ENCODE assay signal across 8 cellular contexts in genomic region chr12:132190012-132190755, GRCh38. TPM values are rescaled to one million over a fixed set of nuclear protein-coding genes. Genes with fewer than 3 reads are reported as not detected.
DNase-seq lines count a peak whose midpoint lies in the region; ATAC-seq, FAIRE-seq and TF ChIP-seq lines count a peak whose summit lies in the region.

No MANE protein-coding gene starts in this region.

- no peak for TF ChIP-seq POLR2A in GM12892 (IDR thresholded peaks at IDR 0.05; ENCODE audit: low read depth, low read length)

- peak; percentile 17 for ATAC-seq in HG03139 (IDR thresholded peaks at IDR 0.05; ENCODE audit: unreplicated experiment)
- ATAC-seq in thoracic aorta (ENCODE audit: insufficient number of reproducible peaks, low FRiP score, low read depth): peak; percentile 22

- peaks cover 7% of the 10 kb centered on the region in 2 donors for H3K4me1 ChIP-seq in ascending aorta
- peaks cover 6 to 10% of the 10 kb centered on the region in 2 donors for H3K4me1 ChIP-seq in thoracic aorta (ENCODE audit: control insufficient read depth in 1 of 2, low read depth in 2 of 2)

- H3K9me3 ChIP-seq in ascending aorta: peaks cover 17 to 23% of the 10 kb centered on the region in 2 donors
- H3K9me3 ChIP-seq in thoracic aorta: peaks cover 3% of the 10 kb centered on the region

- peaks cover 3% of the 10 kb centered on the region for H3K36me3 Mint-ChIP-seq in activated T-cell treated with anti-CD3 and anti-CD28 coated beads, Interleukin-2, amount 50 U/mL, for 24 hours (ENCODE audit: low read depth)

- TF ChIP-seq CTCF in ascending aorta (IDR thresholded peaks at IDR 0.05): no peak
- TF ChIP-seq CTCF in kidney epithelial cell (IDR thresholded peaks at IDR 0.05; ENCODE audit: insufficient read depth, low read length, poor library complexity, severe bottlenecking): no peak
- no peak for TF ChIP-seq CTCF in thoracic aorta (IDR thresholded peaks at IDR 0.05)

- peak overlapping the region; percentile 54 to 73 for H3K4me3 ChIP-seq in ascending aorta
- peak overlapping the region; percentile 34 for H3K4me3 ChIP-seq in kidney epithelial cell (ENCODE audit: low read depth, low read length)
- H3K4me3 ChIP-seq in thoracic aorta: peak overlapping the region; percentile 91

- intact Hi-C loops in ascending aorta (cut with DNase I): loop anchor here (5.0 kb wide), 1 partner anchor 297 kb away; no protein-coding TSS in a partner anchor

- DNase-seq in activated T-cell treated with anti-CD3 and anti-CD28 coated beads, Interleukin-2, amount 50 U/mL, for 24 hours: no peak
- DNase-seq in activated T-cell treated with anti-CD3 and anti-CD28 coated beads for 4 hours (no peak), ascending aorta (ENCODE audit: low spot score in 2 of 2) (no peak), kidney epithelial cell (ENCODE audit: low read depth) (no peak), thoracic aorta (ENCODE audit: low spot score) (no peak), NCI-H2081 (lab: John Stamatoyannopoulos, UW) (no peak), GM12892 (ENCODE audit: insufficient read length) (no peak)

- H3K4me1 Mint-ChIP-seq in activated T-cell treated with anti-CD3 and anti-CD28 coated beads, Interleukin-2, amount 50 U/mL, for 24 hours (ENCODE audit: low read depth): peaks cover 43% of the 10 kb centered on the region

- no peak for FAIRE-seq in GM12892 (lab: Jason Lieb, UNC)

- no peaks in the 10 kb centered on the region for H3K27me3 Mint-ChIP-seq in activated T-cell treated with anti-CD3 and anti-CD28 coated beads, Interleukin-2, amount 50 U/mL, for 24 hours

- peaks cover 10% of the 10 kb centered on the region for H3K9me3 Mint-ChIP-seq in activated T-cell treated with anti-CD3 and anti-CD28 coated beads, Interleukin-2, amount 50 U/mL, for 24 hours

- peak overlapping the region; percentile 77 for H3K4me3 Mint-ChIP-seq in activated T-cell treated with anti-CD3 and anti-CD28 coated beads, Interleukin-2, amount 50 U/mL, for 24 hours

- H3K36me3 ChIP-seq in ascending aorta: no peaks in the 10 kb centered on the region
- H3K36me3 ChIP-seq in kidney epithelial cell (ENCODE audit: control insufficient read depth, insufficient read depth, low read length): no peaks in the 10 kb centered on the region
- H3K36me3 ChIP-seq in thoracic aorta: no peaks in the 10 kb centered on the region

- peak overlapping the region; percentile 87 for H3K27ac Mint-ChIP-seq in activated T-cell treated with anti-CD3 and anti-CD28 coated beads, Interleukin-2, amount 50 U/mL, for 24 hours

- H3K27me3 ChIP-seq in ascending aorta (no peaks in the 10 kb centered on the region), kidney epithelial cell (ENCODE audit: control insufficient read depth, insufficient read depth, low read length) (peaks cover 56% of the 10 kb centered on the region), thoracic aorta (replicated peaks; ENCODE audit: insufficient read depth) (no peaks in the 10 kb centered on the region)

- peak overlapping the region; percentile 37 to 76 for H3K27ac ChIP-seq in ascending aorta
- peak overlapping the region in 1 of 2 donors; percentile 65 for H3K27ac ChIP-seq in thoracic aorta

RNA-seq across cellular contexts. Expression of gene NOC4L, which starts 45.9 kb away (rescaled TPM):
- total RNA-seq in ascending aorta (9.2 TPM), kidney epithelial cell (23.8 and 35.5 TPM in 2 replicates), thoracic aorta (1 to 10 TPM; 5.9 to 8.5 TPM)
- 5.2 TPM for polyA plus RNA-seq in GM12892 (2012; ENCODE audit: missing spikeins)

RNA-seq across cellular contexts. Expression of gene DDX51, which starts 46.1 kb away (rescaled TPM):
- 4.3 TPM for total RNA-seq in ascending aorta
- total RNA-seq in kidney epithelial cell: 15.7 and 18.9 TPM in 2 replicates
- total RNA-seq in thoracic aorta: 10 to 100 TPM in 1 of 2 donors, 1 to 10 TPM in 1; 9.7 to 24.8 TPM
- polyA plus RNA-seq in GM12892 (2012; ENCODE audit: missing spikeins): 11.2 TPM

Comparison
In these comparisons a context has a peak if more than half of its experiments do, and no peak if none do; other contexts are left out.
1. H3K4me3 ChIP-seq: peak in every context shown above with its lines; median percentile 91 in thoracic aorta; 64 in ascending aorta; 34 in kidney epithelial cell.